Comparison of ENCODE assay signal across 8 cellular contexts in genomic region chr4:139975830-139976272, GRCh38.
DNase-seq lines count a peak whose midpoint lies in the region; ATAC-seq, FAIRE-seq and TF ChIP-seq lines count a peak whose summit lies in the region.

No MANE protein-coding gene starts in this region.

- H3K4me3 ChIP-seq in SK-N-MC (no peak overlapping the region), skeletal muscle cell (ENCODE audit: low read depth, low read length) (no peak overlapping the region)

- no peaks in the 10 kb centered on the region for H3K9me3 ChIP-seq in SK-N-MC (ENCODE audit: low read depth, low read length)

- peak overlapping the region; percentile 19 for H3K9ac ChIP-seq in SK-N-MC (ENCODE audit: insufficient read length)

- DNase-seq in GM12891 (ENCODE audit: insufficient read length, low spot score) (no peak), SK-N-MC (ENCODE audit: low read depth, low spot score) (no peak), germinal center (ENCODE audit: low spot score) (peak; percentile 27), skeletal muscle cell (ENCODE audit: low read depth) (peak; percentile 35), HK-2 (ENCODE audit: unreplicated experiment) (no peak), C1 segment of cervical spinal cord (lab: John Stamatoyannopoulos, UW) (no peak), OCI-M2 (lab: John Stamatoyannopoulos, UW; ENCODE audit: unreplicated experiment) (no peak)

- H3K27ac ChIP-seq in SK-N-MC: no peak overlapping the region; the same call in 1 of the 2 replicates

- ATAC-seq in HG02852 (IDR thresholded peaks at IDR 0.05; ENCODE audit: unreplicated experiment): no peak

- no peak for TF ChIP-seq POLR2A in GM12891 (IDR thresholded peaks at IDR 0.05; ENCODE audit: low read depth, low read length)

- no peaks in the 10 kb centered on the region for H3K36me3 ChIP-seq in SK-N-MC (ENCODE audit: insufficient read depth, low read length)

- no peak for FAIRE-seq in GM12891 (lab: Jason Lieb, UNC)

TF ChIP-seq in GM12891, 5 proteins besides CTCF, POLR2A, EP300 and RAD21:
- TF ChIP-seq PAX5 (IDR thresholded peaks at IDR 0.05; ENCODE audit: insufficient read depth, low read length, severe bottlenecking) (no peak), SPI1 (IDR thresholded peaks at IDR 0.05; ENCODE audit: low read depth, low read length) (peak; percentile 90)

Comparison
In these comparisons a context has a peak if more than half of its experiments do, and no peak if none do; other contexts are left out.
1. DNase-seq: peak in germinal center (single experiment) and skeletal muscle cell (single experiment); none in GM12891 (single experiment), SK-N-MC (single experiment), HK-2 (single experiment), C1 segment of cervical spinal cord (0 of 14) and OCI-M2 (single experiment).